Comparison of ENCODE assay signal across 9 cellular contexts in genomic region chr6:135546206-135546605, GRCh38.
"Had no signal": no experiment of that assay in that cellular context is flagged by ENCODE, and none has a peak within 500 bp of the region (broad histone marks: within the 10 kb centered on the region; RNA-seq: fewer than 3 reads in every experiment).

No MANE protein-coding gene starts in this region.

- H3K27ac ChIP-seq: GM23248, HL-60 had no signal

- H3K9me3 Mint-ChIP-seq: HFFc6 had no signal

- DNase-seq: GM23248, GOT3, H7, HFFc6, IMR-90 had no signal

- H3K4me1 ChIP-seq: HAP-1 had no signal

- H3K4me3 ChIP-seq: GM23248, HAP-1 had no signal

- H3K27ac Mint-ChIP-seq: HFFc6 had no signal

- H3K9me3 ChIP-seq: HAP-1 had no signal

- H3K36me3 ChIP-seq: HAP-1 had no signal

- ATAC-seq: HCT116, HepG2 had no signal

- H3K4me3 Mint-ChIP-seq: HFFc6 had no signal
